Comparison of ENCODE assay signal across 19 cellular contexts in genomic region chr10:15775513-15775912, GRCh38. TPM values are rescaled to one million over a fixed set of nuclear protein-coding genes. Genes with fewer than 3 reads are reported as not detected.
A peak's percentile ranks its signal among the peaks of the same experiment; 100 is the strongest.
DNase-seq lines count a peak whose midpoint lies in the region; ATAC-seq, FAIRE-seq and TF ChIP-seq lines count a peak whose summit lies in the region.
"Had no signal": no experiment of that assay in that cellular context is flagged by ENCODE, and none has a peak within 500 bp of the region (broad histone marks: within the 10 kb centered on the region; RNA-seq: fewer than 3 reads in every experiment).

No MANE protein-coding gene starts in this region.

- H3K4me1 Mint-ChIP-seq in MCF 10A (ENCODE audit: insufficient read depth, unreplicated experiment), result peaks cover 6% of the 10 kb centered on the region
- peaks cover 11% of the 10 kb centered on the region for H3K4me1 Mint-ChIP-seq in astrocyte (ENCODE audit: low read depth, unreplicated experiment)
- H3K4me1 Mint-ChIP-seq in CD4-positive, alpha-beta memory T cell, result peaks cover 0 to 1% (median 0%) of the 10 kb centered on the region in 4 donors
- H3K4me1 Mint-ChIP-seq: natural killer cell had no signal

- H2AFZ ChIP-seq in astrocyte (ENCODE audit: low read depth, low read length), result no peak overlapping the region

- H3K9me3 ChIP-seq in breast epithelium (no peaks in the 10 kb centered on the region), astrocyte (ENCODE audit: insufficient read depth, low read depth, low read length) (no peaks in the 10 kb centered on the region), gastrocnemius medialis (no peaks in the 10 kb centered on the region)
- H3K9me3 ChIP-seq in CD4-positive, alpha-beta memory T cell (ENCODE audit: control insufficient read depth in 1 of 2, low read length in 2 of 2), result no peaks in the 10 kb centered on the region
- H3K9me3 ChIP-seq: Peyer's patch had no signal

- no peaks in the 10 kb centered on the region for H3K36me3 ChIP-seq in breast epithelium
- peaks cover 14% of the 10 kb centered on the region for H3K36me3 ChIP-seq in astrocyte (ENCODE audit: insufficient read depth, low read length)
- H3K36me3 ChIP-seq in gastrocnemius medialis, result peaks cover 0 to 14% of the 10 kb centered on the region in 2 donors
- H3K36me3 ChIP-seq in CD4-positive, alpha-beta memory T cell (ENCODE audit: insufficient read depth, low read length), result peaks cover 18% of the 10 kb centered on the region

- no TSS peak for BruUV-seq in MCF 10A (replicated peaks; lab: Mats Ljungman, UMichigan)

- no peak overlapping the region for H3K9ac ChIP-seq in astrocyte (ENCODE audit: low read length)

- FAIRE-seq in astrocyte (lab: Jason Lieb, UNC), result no peak
- FAIRE-seq: A204.1 had no signal

- DNase-seq in MCF 10A (ENCODE audit: unreplicated experiment), result peak; percentile 14
- DNase-seq in breast epithelium (ENCODE audit: low spot score in 2 of 2), result no peak
- DNase-seq in astrocyte (ENCODE audit: low read depth), result peak; percentile 86
- DNase-seq in foreskin keratinocyte, result peak; percentile 17 to 47
- no peak for DNase-seq in gastrocnemius medialis
- DNase-seq in stimulated activated naive CD4-positive, alpha-beta T cell (lab: John Stamatoyannopoulos, UW), result no peak
- no peak for DNase-seq in CD4-positive, alpha-beta memory T cell
- no peak for DNase-seq in NCI-H1105 (lab: John Stamatoyannopoulos, UW)
- DNase-seq: activated CD4-positive, CD25-positive, alpha-beta regulatory T cell treated with anti-CD3 and anti-CD28 coated beads, Interleukin-2, amount 50 U/mL, for 72 hours; activated CD8-positive, alpha-beta memory T cell treated with anti-CD3 and anti-CD28 coated beads, Interleukin-2, amount 50 U/mL, for 48 hours; activated naive CD4-positive, alpha-beta T cell treated with anti-CD3 and anti-CD28 coated beads, Interleukin-2, amount 50 U/mL, for 16 hours; MM.1S; natural killer cell; NCI-H2029 treated with DMSO at 0.1 percent for 48 hours; Peyer's patch; substantia nigra had no signal

- TF ChIP-seq POLR2A in breast epithelium (IDR thresholded peaks at IDR 0.05) (no peak), gastrocnemius medialis (IDR thresholded peaks at IDR 0.05) (no peak)

- H3K4me3 Mint-ChIP-seq in MCF 10A (ENCODE audit: unreplicated experiment), result no peak overlapping the region
- H3K4me3 Mint-ChIP-seq in astrocyte (ENCODE audit: unreplicated experiment), result peak overlapping the region; percentile 55
- no peak overlapping the region for H3K4me3 Mint-ChIP-seq in CD4-positive, alpha-beta memory T cell
- H3K4me3 Mint-ChIP-seq: natural killer cell; T-helper 1 cell treated with Interleukin-12 subunit alpha and Interleukin-12 subunit beta and Interleukin-4 antibody, amounts not matched to agents 30 μg/mL and 1 μg/mL, for 36 hours had no signal

- in situ Hi-C loops in gastrocnemius medialis (cut with MboI; ENCODE audit: low sequenced_read_pairs in 4 of 4), result no loop called here

- no peaks in the 10 kb centered on the region for H4K20me1 ChIP-seq in astrocyte (ENCODE audit: insufficient read depth, low read length)

- ATAC-seq in foreskin keratinocyte (peak; percentile 46), gastrocnemius medialis (no peak)
- ATAC-seq: natural killer cell had no signal

- H3K27me3 ChIP-seq in breast epithelium (no peaks in the 10 kb centered on the region), astrocyte (ENCODE audit: insufficient read depth, low read length) (no peaks in the 10 kb centered on the region), foreskin keratinocyte (no peaks in the 10 kb centered on the region), gastrocnemius medialis (no peaks in the 10 kb centered on the region)
- no peaks in the 10 kb centered on the region for H3K27me3 ChIP-seq in CD4-positive, alpha-beta memory T cell (ENCODE audit: insufficient read depth, low read length)
- H3K27me3 ChIP-seq: Peyer's patch had no signal

- H3K27me3 Mint-ChIP-seq in MCF 10A (ENCODE audit: insufficient read depth, unreplicated experiment), result no peaks in the 10 kb centered on the region
- no peaks in the 10 kb centered on the region for H3K27me3 Mint-ChIP-seq in astrocyte (ENCODE audit: low read depth, unreplicated experiment)
- no peaks in the 10 kb centered on the region for H3K27me3 Mint-ChIP-seq in CD4-positive, alpha-beta memory T cell

- TF ChIP-seq CTCF in MCF 10A (IDR thresholded peaks at IDR 0.05; ENCODE audit: unreplicated experiment) (no peak), breast epithelium (IDR thresholded peaks at IDR 0.05) (no peak), astrocyte (IDR thresholded peaks at IDR 0.05; ENCODE audit: insufficient read depth, low read depth, low read length) (no peak), foreskin keratinocyte (conservative IDR thresholded peaks at IDR 0.05) (no peak), gastrocnemius medialis (IDR thresholded peaks at IDR 0.05 in 4 of 5, conservative IDR thresholded peaks at IDR 0.05 in 1 of 5) (no peak)

- no peaks in the 10 kb centered on the region for H3K4me1 ChIP-seq in breast epithelium
- no peaks in the 10 kb centered on the region for H3K4me1 ChIP-seq in astrocyte (ENCODE audit: insufficient read depth, low read length)
- no peaks in the 10 kb centered on the region for H3K4me1 ChIP-seq in foreskin keratinocyte
- peaks cover 0 to 13% of the 10 kb centered on the region in 2 donors for H3K4me1 ChIP-seq in gastrocnemius medialis
- H3K4me1 ChIP-seq in CD4-positive, alpha-beta memory T cell (ENCODE audit: insufficient read depth, low read length), result no peaks in the 10 kb centered on the region
- H3K4me1 ChIP-seq: Peyer's patch had no signal

- intact Hi-C loops in MCF 10A (cut with micrococcal nuclease), result no loop called here
- intact Hi-C loops in breast epithelium (cut with DNase I; ENCODE audit: low total_unique reads), result no loop called here
- intact Hi-C loops in gastrocnemius medialis (cut with DNase I; ENCODE audit: low total_unique reads), result no loop called here
- intact Hi-C loops in CD4-positive, alpha-beta memory T cell (cut with micrococcal nuclease), result no loop called here

- peak overlapping the region; percentile 23 for H3K4me2 ChIP-seq in astrocyte (ENCODE audit: low read length)

- CTCF ChIA-PET in MCF 10A (lab: Yijun Ruan, JAX), result no interaction called here
- CTCF ChIA-PET in CD4-positive, alpha-beta memory T cell (lab: Charles Lee; ENCODE audit: partially characterized antibody), result no interaction called here

- H3K27ac Mint-ChIP-seq in MCF 10A (ENCODE audit: low read depth, unreplicated experiment), result no peak overlapping the region
- peak overlapping the region; percentile 88 for H3K27ac Mint-ChIP-seq in astrocyte (ENCODE audit: unreplicated experiment)
- no peak overlapping the region for H3K27ac Mint-ChIP-seq in CD4-positive, alpha-beta memory T cell
- H3K27ac Mint-ChIP-seq: natural killer cell; T-helper 1 cell treated with Interleukin-12 subunit alpha and Interleukin-12 subunit beta and Interleukin-4 antibody, amounts not matched to agents 30 μg/mL and 1 μg/mL, for 36 hours had no signal

- H3K36me3 Mint-ChIP-seq in MCF 10A (ENCODE audit: insufficient read depth, unreplicated experiment), result peaks cover 16% of the 10 kb centered on the region
- peaks cover 18% of the 10 kb centered on the region for H3K36me3 Mint-ChIP-seq in astrocyte (ENCODE audit: low read depth, unreplicated experiment)
- H3K36me3 Mint-ChIP-seq in CD4-positive, alpha-beta memory T cell, result peaks cover 56 to 66% of the 10 kb centered on the region in 2 donors

- no peaks in the 10 kb centered on the region for H3K79me2 ChIP-seq in astrocyte (ENCODE audit: insufficient read depth, low read length)

- POLR2A ChIA-PET in MCF 10A (lab: Yijun Ruan, JAX), result no interaction called here
- POLR2A ChIA-PET in CD4-positive, alpha-beta memory T cell (lab: Charles Lee; ENCODE audit: partially characterized antibody), result no interaction called here

- H3K4me3 ChIP-seq in breast epithelium (no peak overlapping the region), astrocyte (ENCODE audit: insufficient read depth, low read depth, low read length) (no peak overlapping the region), gastrocnemius medialis (no peak overlapping the region)
- H3K4me3 ChIP-seq in CD4-positive, alpha-beta memory T cell (ENCODE audit: low read length in 2 of 2), result no peak overlapping the region
- H3K4me3 ChIP-seq: Peyer's patch had no signal

- H3K27ac ChIP-seq in breast epithelium (no peak overlapping the region), astrocyte (ENCODE audit: low read depth, low read length) (peak overlapping the region; percentile 18), foreskin keratinocyte (no peak overlapping the region), gastrocnemius medialis (no peak overlapping the region)
- no peak overlapping the region for H3K27ac ChIP-seq in CD4-positive, alpha-beta memory T cell (ENCODE audit: low read depth, low read length)
- H3K27ac ChIP-seq: epithelial cell of prostate, Peyer's patch had no signal

- H3K9me3 Mint-ChIP-seq in MCF 10A (ENCODE audit: unreplicated experiment) (peaks cover 6% of the 10 kb centered on the region), astrocyte (ENCODE audit: unreplicated experiment) (peaks cover 2% of the 10 kb centered on the region)
- H3K9me3 Mint-ChIP-seq in CD4-positive, alpha-beta memory T cell, result peaks cover 3 to 38% (median 13%) of the 10 kb centered on the region in 8 donors
- H3K9me3 Mint-ChIP-seq: natural killer cell had no signal

RNA-seq across cellular contexts. Expression of gene ITGA8, which starts 55.8 kb away (rescaled TPM):
- total RNA-seq in MCF 10A (2022) (not detected in 2 replicates), breast epithelium (1 to 10 TPM; 2.0 to 2.9 (median 2.6) TPM), astrocyte (not detected in 2 replicates), foreskin keratinocyte (not detected in 2 replicates), gastrocnemius medialis (10 to 100 TPM in 2 of 4 donors, 1 to 10 TPM in 2; 1.6 to 17.4 (median 10.3) TPM)
- polyA plus RNA-seq in foreskin keratinocyte, result not detected in 2 replicates
- not detected for total RNA-seq in CD4-positive, alpha-beta memory T cell
- polyA plus RNA-seq in CD4-positive, alpha-beta memory T cell, result not detected
- total RNA-seq: natural killer cell had no signal

Comparison
In these comparisons a context has a peak if more than half of its experiments do, and no peak if none do; other contexts are left out.
1. DNase-seq: peak in MCF 10A (single experiment), astrocyte (single experiment) and foreskin keratinocyte (2 of 2); none in breast epithelium (0 of 2), gastrocnemius medialis (0 of 2), stimulated activated naive CD4-positive, alpha-beta T cell (0 of 6), CD4-positive, alpha-beta memory T cell (0 of 5) and NCI-H1105 (single experiment).